29 cellular contexts compared by ENCODE assay signal in genomic region chr9:110320651-110321050, GRCh38. TPM values are rescaled to one million over a fixed set of nuclear protein-coding genes. Genes with fewer than 3 reads are reported as not detected.
"Had no signal": no experiment of that assay in that cellular context is flagged by ENCODE, and none has a peak within 500 bp of the region (broad histone marks: within the 10 kb centered on the region; RNA-seq: fewer than 3 reads in every experiment).

No MANE protein-coding gene starts in this region.

- H3K27ac Mint-ChIP-seq: activated naive CD8-positive, alpha-beta T cell treated with anti-CD3 and anti-CD28 coated beads for 36 hours; activated T-helper 2 cell treated with anti-CD3 and anti-CD28 coated beads, Interferon-gamma antibody, Interleukin-2, Interleukin-4, amounts not matched to agents 10 μg/mL and 5 μg/mL and 100 μg/mL, durations not matched to agents 14 hours and 24 hours and 36 hours; natural killer cell; WTC11 had no signal

- H3K27ac ChIP-seq: left ventricle myocardium inferior, psoas muscle, right atrium auricular region, upper lobe of left lung had no signal

- H3K9me3 ChIP-seq: left ventricle myocardium inferior, psoas muscle, right atrium auricular region, upper lobe of left lung had no signal

- H3K4me1 Mint-ChIP-seq: activated naive CD8-positive, alpha-beta T cell treated with anti-CD3 and anti-CD28 coated beads for 36 hours had no signal

- H3K4me3 ChIP-seq: left ventricle myocardium inferior, psoas muscle, right atrium auricular region, upper lobe of left lung had no signal

- H3K36me3 Mint-ChIP-seq: activated naive CD8-positive, alpha-beta T cell treated with anti-CD3 and anti-CD28 coated beads for 36 hours; natural killer cell; WTC11 had no signal

- H3K36me3 ChIP-seq: left ventricle myocardium inferior, right atrium auricular region, upper lobe of left lung had no signal

- DNase-seq: activated CD4-positive, alpha-beta T cell treated with anti-CD3 and anti-CD28 coated beads, Interleukin-2, amount 50 U/mL, for 4 hours; activated CD8-positive, alpha-beta memory T cell treated with anti-CD3 and anti-CD28 coated beads for 24 hours; activated CD8-positive, alpha-beta memory T cell treated with anti-CD3 and anti-CD28 coated beads, Interleukin-2, amount 50 U/mL, for 4 hours; activated naive CD4-positive, alpha-beta T cell treated with Interleukin-2 at 50 U/mL for 16 hours; activated naive CD8-positive, alpha-beta T cell treated with anti-CD3 and anti-CD28 coated beads for 36 hours; activated T-cell treated with anti-CD3 and anti-CD28 coated beads, Interleukin-2, amount 50 U/mL, for 4 hours; amniotic stem cell; cerebellar nuclear complex; cortex of kidney; erythroblast; hippocampal formation; left ventricle myocardium inferior; natural killer cell; psoas muscle; stimulated activated CD4-positive, alpha-beta T cell treated with anti-CD3 and anti-CD28 coated beads, Interleukin-12 subunit alpha, Interleukin-12 subunit beta, amount 100 ng/mL, for 4 hours; stimulated activated CD4-positive, alpha-beta T cell treated with anti-CD3 and anti-CD28 coated beads, Interleukin-4, amount 100 ng/mL, for 4 hours; stimulated activated naive CD8-positive, alpha-beta T cell treated with anti-CD3 and anti-CD28 coated beads, Interleukin-15, Interleukin-2, amounts not matched to agents 100 U/mL and 50 U/mL, for 24 hours; T-helper 9 cell; upper lobe of left lung had no signal

- H3K4me3 Mint-ChIP-seq: activated naive CD8-positive, alpha-beta T cell treated with anti-CD3 and anti-CD28 coated beads for 36 hours; activated T-cell treated with anti-CD3 and anti-CD28 coated beads, Interleukin-2, amount 50 U/mL, for 4 hours; natural killer cell; WTC11 had no signal

- H3K4me1 ChIP-seq: left ventricle myocardium inferior, psoas muscle, right atrium auricular region had no signal

- H3K9me3 Mint-ChIP-seq: activated naive CD8-positive, alpha-beta T cell treated with anti-CD3 and anti-CD28 coated beads for 36 hours; activated T-cell treated with anti-CD3 and anti-CD28 coated beads, Interleukin-2, amount 50 U/mL, for 4 hours; activated T-helper 2 cell treated with anti-CD3 and anti-CD28 coated beads, Interferon-gamma antibody, Interleukin-2, Interleukin-4, amounts not matched to agents 10 μg/mL and 5 μg/mL and 100 μg/mL, durations not matched to agents 14 hours and 24 hours and 36 hours; natural killer cell; WTC11 had no signal

- H3K27me3 ChIP-seq: right atrium auricular region, upper lobe of left lung had no signal

RNA-seq across cellular contexts. Expression of gene TXNDC8, which starts 17.0 kb away (rescaled TPM):
- total RNA-seq: activated naive CD8-positive, alpha-beta T cell treated with anti-CD3 and anti-CD28 coated beads for 36 hours; activated T-cell treated with anti-CD3 and anti-CD28 coated beads, Interleukin-2, amount 50 U/mL, for 4 hours; activated T-helper 2 cell treated with anti-CD3 and anti-CD28 coated beads, Interferon-gamma antibody, Interleukin-2, Interleukin-4, amounts not matched to agents 10 μg/mL and 5 μg/mL and 100 μg/mL, durations not matched to agents 14 hours and 24 hours and 36 hours; fibroblast of lung; frontal cortex; left ventricle myocardium inferior; lung microvascular endothelial cell; natural killer cell; osteocyte; psoas muscle; right atrium auricular region; skeletal muscle tissue; subcutaneous adipose tissue; T-helper 1 cell treated with Interleukin-12 subunit alpha and Interleukin-12 subunit beta and Interleukin-4 antibody, amounts not matched to agents 30 ng/mL and 1 ng/mL, for 36 hours; upper lobe of left lung; WTC11 had no signal
